1 cellular context compared by ENCODE assay signal in the genomic region with DNA sequence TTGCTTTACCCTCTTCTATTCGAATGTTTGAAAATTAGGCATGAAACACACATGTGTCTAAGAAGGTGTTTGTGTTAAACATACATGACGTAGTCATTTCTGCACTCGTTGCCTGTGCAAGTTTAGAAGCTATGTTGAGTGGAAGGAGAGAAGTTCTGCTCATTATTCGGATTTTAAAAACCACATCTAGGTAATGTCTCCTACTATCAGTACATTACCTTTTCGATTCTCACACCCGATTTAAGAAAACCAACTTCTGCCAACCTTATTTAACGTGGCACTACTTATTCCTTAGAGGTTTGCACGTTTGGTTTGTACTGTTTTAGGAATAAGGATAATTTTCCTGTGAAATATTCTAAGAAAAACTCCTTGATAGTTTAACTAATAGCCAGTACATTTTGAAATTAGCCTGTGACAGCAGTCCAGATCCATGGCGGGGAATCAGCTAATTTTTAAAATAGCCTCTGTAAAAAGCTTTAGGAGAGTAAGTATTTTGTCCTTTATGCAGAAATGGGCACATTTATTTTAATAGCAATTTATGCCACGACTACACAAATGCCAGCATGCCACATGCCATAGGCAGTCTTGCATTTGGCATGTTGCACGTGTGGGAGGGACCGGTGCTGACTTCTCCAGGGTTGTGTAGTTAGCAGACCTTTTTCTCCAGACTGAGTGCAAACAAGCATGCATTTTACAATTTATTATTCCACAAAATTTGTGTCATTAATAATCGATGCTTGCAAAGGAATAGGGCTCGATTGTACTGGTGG.
TF ChIP-seq lines count a peak whose summit lies in the region.

No MANE protein-coding gene starts in this region.

TF ChIP-seq in GM23338, 12 proteins besides CTCF, POLR2A, EP300 and RAD21 (continued from another document):
- TF ChIP-seq, protein P1, sequence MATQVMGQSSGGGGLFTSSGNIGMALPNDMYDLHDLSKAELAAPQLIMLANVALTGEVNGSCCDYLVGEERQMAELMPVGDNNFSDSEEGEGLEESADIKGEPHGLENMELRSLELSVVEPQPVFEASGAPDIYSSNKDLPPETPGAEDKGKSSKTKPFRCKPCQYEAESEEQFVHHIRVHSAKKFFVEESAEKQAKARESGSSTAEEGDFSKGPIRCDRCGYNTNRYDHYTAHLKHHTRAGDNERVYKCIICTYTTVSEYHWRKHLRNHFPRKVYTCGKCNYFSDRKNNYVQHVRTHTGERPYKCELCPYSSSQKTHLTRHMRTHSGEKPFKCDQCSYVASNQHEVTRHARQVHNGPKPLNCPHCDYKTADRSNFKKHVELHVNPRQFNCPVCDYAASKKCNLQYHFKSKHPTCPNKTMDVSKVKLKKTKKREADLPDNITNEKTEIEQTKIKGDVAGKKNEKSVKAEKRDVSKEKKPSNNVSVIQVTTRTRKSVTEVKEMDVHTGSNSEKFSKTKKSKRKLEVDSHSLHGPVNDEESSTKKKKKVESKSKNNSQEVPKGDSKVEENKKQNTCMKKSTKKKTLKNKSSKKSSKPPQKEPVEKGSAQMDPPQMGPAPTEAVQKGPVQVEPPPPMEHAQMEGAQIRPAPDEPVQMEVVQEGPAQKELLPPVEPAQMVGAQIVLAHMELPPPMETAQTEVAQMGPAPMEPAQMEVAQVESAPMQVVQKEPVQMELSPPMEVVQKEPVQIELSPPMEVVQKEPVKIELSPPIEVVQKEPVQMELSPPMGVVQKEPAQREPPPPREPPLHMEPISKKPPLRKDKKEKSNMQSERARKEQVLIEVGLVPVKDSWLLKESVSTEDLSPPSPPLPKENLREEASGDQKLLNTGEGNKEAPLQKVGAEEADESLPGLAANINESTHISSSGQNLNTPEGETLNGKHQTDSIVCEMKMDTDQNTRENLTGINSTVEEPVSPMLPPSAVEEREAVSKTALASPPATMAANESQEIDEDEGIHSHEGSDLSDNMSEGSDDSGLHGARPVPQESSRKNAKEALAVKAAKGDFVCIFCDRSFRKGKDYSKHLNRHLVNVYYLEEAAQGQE (IDR thresholded peaks at IDR 0.05; ENCODE audit: unreplicated experiment): no peak
- no peak for TF ChIP-seq JUNB (IDR thresholded peaks at IDR 0.05; ENCODE audit: unreplicated experiment)
- TF ChIP-seq EZH2 (IDR thresholded peaks at IDR 0.05; ENCODE audit: low read depth, unreplicated experiment): peak; percentile 99
- TF ChIP-seq ZNF331 (CRISPR knock-in tag; IDR thresholded peaks at IDR 0.05; ENCODE audit: low read depth): no peak
